In genomic region chr2:181203916-181204315, GRCh38 we compare ENCODE assay signal across 15 cellular contexts.
DNase-seq lines count a peak whose midpoint lies in the region; ATAC-seq, FAIRE-seq and TF ChIP-seq lines count a peak whose summit lies in the region.
"Had no signal": no experiment of that assay in that cellular context is flagged by ENCODE, and none has a peak within 500 bp of the region (broad histone marks: within the 10 kb centered on the region; RNA-seq: fewer than 3 reads in every experiment).

No MANE protein-coding gene starts in this region.

- no peak overlapping the region for H3K4me3 ChIP-seq in fibroblast of mammary gland (ENCODE audit: control insufficient read depth, low read depth, low read length)
- H3K4me3 ChIP-seq: K562 had no signal

- H3K27ac Mint-ChIP-seq in activated naive CD8-positive, alpha-beta T cell treated with anti-CD3 and anti-CD28 coated beads for 36 hours, result peak overlapping the region; percentile 19
- H3K27ac Mint-ChIP-seq in activated naive CD8-positive, alpha-beta T cell treated with anti-CD3 and anti-CD28 coated beads, Interleukin-2, amount 50 U/mL, for 24 hours, result no peak overlapping the region

- H3K27me3 Mint-ChIP-seq in activated naive CD8-positive, alpha-beta T cell treated with anti-CD3 and anti-CD28 coated beads for 36 hours, result no peaks in the 10 kb centered on the region
- no peaks in the 10 kb centered on the region for H3K27me3 Mint-ChIP-seq in activated naive CD8-positive, alpha-beta T cell treated with anti-CD3 and anti-CD28 coated beads, Interleukin-2, amount 50 U/mL, for 24 hours
- H3K27me3 Mint-ChIP-seq: CD4-positive, CD25-positive, alpha-beta regulatory T cell had no signal

- H3K9me3 Mint-ChIP-seq in activated naive CD8-positive, alpha-beta T cell treated with anti-CD3 and anti-CD28 coated beads for 36 hours, result peaks cover 39% of the 10 kb centered on the region
- H3K9me3 Mint-ChIP-seq in activated naive CD8-positive, alpha-beta T cell treated with anti-CD3 and anti-CD28 coated beads, Interleukin-2, amount 50 U/mL, for 24 hours, result peaks cover 37% of the 10 kb centered on the region

- TF ChIP-seq CTCF in fibroblast of mammary gland (conservative IDR thresholded peaks at IDR 0.05; ENCODE audit: control insufficient read depth, insufficient read depth, low read depth, low read length), result no peak

- H3K4me1 Mint-ChIP-seq in activated naive CD8-positive, alpha-beta T cell treated with anti-CD3 and anti-CD28 coated beads for 36 hours, result peaks cover 13% of the 10 kb centered on the region
- peaks cover 12% of the 10 kb centered on the region for H3K4me1 Mint-ChIP-seq in activated naive CD8-positive, alpha-beta T cell treated with anti-CD3 and anti-CD28 coated beads, Interleukin-2, amount 50 U/mL, for 24 hours

- no peak for ATAC-seq in activated naive CD8-positive, alpha-beta T cell treated with anti-CD3 and anti-CD28 coated beads, Interleukin-2, amount 50 U/mL, for 24 hours
- ATAC-seq in GM18868 (IDR thresholded peaks at IDR 0.05; ENCODE audit: unreplicated experiment), result no peak
- ATAC-seq: K562, left cardiac atrium had no signal

- no peak overlapping the region for H3K4me3 Mint-ChIP-seq in activated naive CD8-positive, alpha-beta T cell treated with anti-CD3 and anti-CD28 coated beads for 36 hours
- H3K4me3 Mint-ChIP-seq in activated naive CD8-positive, alpha-beta T cell treated with anti-CD3 and anti-CD28 coated beads, Interleukin-2, amount 50 U/mL, for 24 hours, result no peak overlapping the region

- FAIRE-seq in urothelium cell line (lab: Jason Lieb, UNC), result no peak
- FAIRE-seq: K562 had no signal

- H3K36me3 Mint-ChIP-seq in activated naive CD8-positive, alpha-beta T cell treated with anti-CD3 and anti-CD28 coated beads for 36 hours, result peaks cover 71% of the 10 kb centered on the region
- H3K36me3 Mint-ChIP-seq in activated naive CD8-positive, alpha-beta T cell treated with anti-CD3 and anti-CD28 coated beads, Interleukin-2, amount 50 U/mL, for 24 hours (ENCODE audit: low read depth), result peaks cover 30% of the 10 kb centered on the region

- DNase-seq in activated naive CD8-positive, alpha-beta T cell treated with anti-CD3 and anti-CD28 coated beads for 36 hours, result no peak
- no peak for DNase-seq in activated naive CD8-positive, alpha-beta T cell treated with anti-CD3 and anti-CD28 coated beads, Interleukin-2, amount 50 U/mL, for 24 hours
- DNase-seq in RPMI7951 (ENCODE audit: low read depth) (peak; percentile 61), fibroblast of mammary gland (ENCODE audit: low read depth) (peak; percentile 22), urothelium cell line (ENCODE audit: low spot score) (peak; percentile 7), NCI-H146 treated with DMSO at 0.1 percent for 48 hours (lab: John Stamatoyannopoulos, UW; ENCODE audit: unreplicated experiment) (no peak), SW 1271 (lab: John Stamatoyannopoulos, UW) (no peak)
- DNase-seq: activated CD4-positive, CD25-positive, alpha-beta regulatory T cell treated with anti-CD3 and anti-CD28 coated beads, Interleukin-2, amount 50 U/mL, for 72 hours; CD4-positive, CD25-positive, alpha-beta regulatory T cell; left cardiac atrium; NCI-H69; OCI-M1; retina had no signal

Comparison
In these comparisons a context has a peak if more than half of its experiments do, and no peak if none do; other contexts are left out.
1. DNase-seq: peak in RPMI7951 (single experiment), fibroblast of mammary gland (single experiment) and urothelium cell line (single experiment); none in activated naive CD8-positive, alpha-beta T cell treated with anti-CD3 and anti-CD28 coated beads for 36 hours (single experiment), activated naive CD8-positive, alpha-beta T cell treated with anti-CD3 and anti-CD28 coated beads, Interleukin-2, amount 50 U/mL, for 24 hours (single experiment), NCI-H146 treated with DMSO at 0.1 percent for 48 hours (single experiment) and SW 1271 (0 of 2).